In genomic region chr1:213335084-213335483, GRCh38 we compare ENCODE assay signal across 15 cellular contexts.
"Had no signal": no experiment of that assay in that cellular context is flagged by ENCODE, and none has a peak within 500 bp of the region (broad histone marks: within the 10 kb centered on the region; RNA-seq: fewer than 3 reads in every experiment).

No MANE protein-coding gene starts in this region.

- ATAC-seq: activated CD8-positive, alpha-beta T cell treated with anti-CD3 and anti-CD28 coated beads for 36 hours; esophagus mucosa; left colon; lower lobe of right lung; stimulated activated naive B cell treated with anti-CD40 and anti-IgM and Interleukin-4, amounts not matched to agents 10 μg/mL and 1 μg/mL and 100 μg/mL, for 72 hours; WTC11 had no signal

- DNase-seq: activated CD4-positive, alpha-beta T cell treated with anti-CD3 and anti-CD28 coated beads for 48 hours; activated CD8-positive, alpha-beta T cell treated with anti-CD3 and anti-CD28 coated beads for 36 hours; activated effector memory CD4-positive, alpha-beta T cell treated with anti-CD3 and anti-CD28 coated beads, Interleukin-2, amount 50 U/mL, for 16 hours; activated T-cell treated with anti-CD3 and anti-CD28 coated beads, Interleukin-2, amount 50 U/mL, for 48 hours; amniotic stem cell; central memory CD4-positive, alpha-beta T cell; colonic mucosa; left colon; lower lobe of right lung; occipital lobe; stimulated activated CD4-positive, alpha-beta T cell treated with anti-CD3 and anti-CD28 coated beads, Interleukin-2, amount 100 ng/mL, for 48 hours; stimulated activated naive B cell treated with anti-CD40 and anti-IgM and Interleukin-4, amounts not matched to agents 10 μg/mL and 1 μg/mL and 100 μg/mL, for 72 hours; thyroid gland had no signal
